In genomic region chr16:70568601-70569217, GRCh38 we compare ENCODE assay signal across 22 cellular contexts. TPM values are rescaled to one million over a fixed set of nuclear protein-coding genes. Genes with fewer than 3 reads are reported as not detected.
DNase-seq lines count a peak whose midpoint lies in the region; ATAC-seq and TF ChIP-seq lines count a peak whose summit lies in the region.
"Had no signal": no experiment of that assay in that cellular context is flagged by ENCODE, and none has a peak within 500 bp of the region (broad histone marks: within the 10 kb centered on the region; RNA-seq: fewer than 3 reads in every experiment).

No MANE protein-coding gene starts in this region.

- no peak for TF ChIP-seq POLR2A in esophagus squamous epithelium (IDR thresholded peaks at IDR 0.05)

- peak overlapping the region; percentile 6 for H3K27ac Mint-ChIP-seq in activated naive CD4-positive, alpha-beta T cell treated with anti-CD3 and anti-CD28 coated beads, Interleukin-2, amount 10 ng/mL, durations not matched to agents 7 days and 5 days
- H3K27ac Mint-ChIP-seq: activated CD8-positive, alpha-beta memory T cell treated with anti-CD3 and anti-CD28 coated beads, Interleukin-2, amount 10 ng/mL, durations not matched to agents 7 days and 5 days; activated naive CD4-positive, alpha-beta T cell treated with anti-CD3 and anti-CD28 coated beads, Interleukin-2, amount 50 U/mL, for 24 hours; nephron progenitor cell had no signal

- peaks cover 71 to 100% (median 79%) of the 10 kb centered on the region in 3 donors for H3K36me3 ChIP-seq in esophagus squamous epithelium
- peaks cover 34% of the 10 kb centered on the region for H3K36me3 ChIP-seq in smooth muscle cell (ENCODE audit: low read depth)
- H3K36me3 ChIP-seq in colonic mucosa = peaks cover 51% of the 10 kb centered on the region

- no peaks in the 10 kb centered on the region for H3K9me3 ChIP-seq in esophagus squamous epithelium
- H3K9me3 ChIP-seq in smooth muscle cell (replicated peaks; ENCODE audit: low read depth) = no peaks in the 10 kb centered on the region
- no peaks in the 10 kb centered on the region for H3K9me3 ChIP-seq in colonic mucosa
- H3K9me3 ChIP-seq: upper lobe of left lung had no signal

- ATAC-seq in GM21717 (IDR thresholded peaks at IDR 0.05; ENCODE audit: unreplicated experiment) = no peak
- ATAC-seq: activated CD8-positive, alpha-beta memory T cell treated with anti-CD3 and anti-CD28 coated beads, Interleukin-2, amount 10 ng/mL, durations not matched to agents 7 days and 5 days had no signal

- no peak overlapping the region for H3K9ac ChIP-seq in smooth muscle cell (ENCODE audit: low read depth)
- H3K9ac ChIP-seq in colonic mucosa (ENCODE audit: low read depth in 2 of 2, low read length in 2 of 2) = no peak overlapping the region

- H3K4me3 ChIP-seq in esophagus squamous epithelium (peak overlapping the region in 2 of 4 donors; percentile 8 to 11), smooth muscle cell (no peak overlapping the region), colonic mucosa (no peak overlapping the region)
- H3K4me3 ChIP-seq: upper lobe of left lung had no signal

- H3K4me2 ChIP-seq in smooth muscle cell = no peak overlapping the region

- H3K27me3 ChIP-seq in esophagus squamous epithelium (no peaks in the 10 kb centered on the region), smooth muscle cell (ENCODE audit: low read depth) (no peaks in the 10 kb centered on the region), colonic mucosa (no peaks in the 10 kb centered on the region)
- H3K27me3 ChIP-seq: upper lobe of left lung had no signal

- H4K20me1 ChIP-seq in smooth muscle cell (ENCODE audit: low read depth) = peaks cover 85% of the 10 kb centered on the region

- H3K27ac ChIP-seq in esophagus squamous epithelium (peak overlapping the region; percentile 1 to 79 (median 69)), smooth muscle cell (ENCODE audit: low read depth) (peak overlapping the region; percentile 47), colonic mucosa (no peak overlapping the region)
- H3K27ac ChIP-seq: C4-2B, upper lobe of left lung had no signal

- DNase-seq in activated naive CD4-positive, alpha-beta T cell treated with anti-CD3 and anti-CD28 coated beads, Interleukin-2, amount 10 ng/mL, durations not matched to agents 7 days and 5 days = no peak
- no peak for DNase-seq in activated naive CD4-positive, alpha-beta T cell treated with Interleukin-2 at 50 U/mL for 16 hours
- DNase-seq in amniotic epithelial cell (ENCODE audit: low read depth) (peak; percentile 40), esophagus squamous epithelium (lab: John Stamatoyannopoulos, UW) (no peak), smooth muscle cell (lab: John Stamatoyannopoulos, UW; ENCODE audit: unreplicated experiment) (no peak), colonic mucosa (no peak), NCI-H2107 (lab: John Stamatoyannopoulos, UW) (no peak)
- DNase-seq: activated CD4-positive, CD25-positive, alpha-beta regulatory T cell treated with anti-CD3 and anti-CD28 coated beads, Interleukin-2, amount 50 U/mL, for 72 hours; activated CD8-positive, alpha-beta memory T cell treated with anti-CD3 and anti-CD28 coated beads, Interleukin-2, amount 10 ng/mL, durations not matched to agents 7 days and 5 days; DMS79; hypothalamus; kidney glomerular epithelial cell; mesendoderm; NCI-H1694; NCI-H226; nephron progenitor cell; stimulated activated CD4-positive, alpha-beta T cell treated with anti-CD3 and anti-CD28 coated beads, Interleukin-15, amount 100 ng/mL, for 24 hours; stimulated activated naive CD4-positive, alpha-beta T cell had no signal

- H3K9me3 Mint-ChIP-seq in activated naive CD4-positive, alpha-beta T cell treated with anti-CD3 and anti-CD28 coated beads, Interleukin-2, amount 10 ng/mL, durations not matched to agents 7 days and 5 days = no peaks in the 10 kb centered on the region
- H3K9me3 Mint-ChIP-seq: activated naive CD4-positive, alpha-beta T cell treated with anti-CD3 and anti-CD28 coated beads, Interleukin-2, amount 50 U/mL, for 24 hours; nephron progenitor cell had no signal

- peaks cover 3% of the 10 kb centered on the region for H3K4me1 Mint-ChIP-seq in activated naive CD4-positive, alpha-beta T cell treated with anti-CD3 and anti-CD28 coated beads, Interleukin-2, amount 10 ng/mL, durations not matched to agents 7 days and 5 days
- H3K4me1 Mint-ChIP-seq: nephron progenitor cell had no signal

- H3K27me3 Mint-ChIP-seq in activated naive CD4-positive, alpha-beta T cell treated with anti-CD3 and anti-CD28 coated beads, Interleukin-2, amount 10 ng/mL, durations not matched to agents 7 days and 5 days = no peaks in the 10 kb centered on the region
- H3K27me3 Mint-ChIP-seq: activated CD8-positive, alpha-beta memory T cell treated with anti-CD3 and anti-CD28 coated beads, Interleukin-2, amount 10 ng/mL, durations not matched to agents 7 days and 5 days; activated naive CD4-positive, alpha-beta T cell treated with anti-CD3 and anti-CD28 coated beads, Interleukin-2, amount 50 U/mL, for 24 hours had no signal

- H3K4me1 ChIP-seq in esophagus squamous epithelium = peaks cover 0 to 79% (median 28%) of the 10 kb centered on the region in 3 donors
- H3K4me1 ChIP-seq in smooth muscle cell (ENCODE audit: low read depth) = peaks cover 5% of the 10 kb centered on the region
- no peaks in the 10 kb centered on the region for H3K4me1 ChIP-seq in colonic mucosa

- H3F3A ChIP-seq in smooth muscle cell (ENCODE audit: low read depth) = peaks cover 22% of the 10 kb centered on the region

- peaks cover 74% of the 10 kb centered on the region for H3K36me3 Mint-ChIP-seq in activated naive CD4-positive, alpha-beta T cell treated with anti-CD3 and anti-CD28 coated beads, Interleukin-2, amount 10 ng/mL, durations not matched to agents 7 days and 5 days

- H2AFZ ChIP-seq in smooth muscle cell (ENCODE audit: low read depth) = no peak overlapping the region

- intact Hi-C loops in esophagus squamous epithelium (cut with DNase I) = no loop called here
- intact Hi-C loops in colonic mucosa (cut with DNase I) = no loop called here

- H3K4me3 Mint-ChIP-seq in activated naive CD4-positive, alpha-beta T cell treated with anti-CD3 and anti-CD28 coated beads, Interleukin-2, amount 10 ng/mL, durations not matched to agents 7 days and 5 days = no peak overlapping the region
- H3K4me3 Mint-ChIP-seq: activated CD8-positive, alpha-beta memory T cell treated with anti-CD3 and anti-CD28 coated beads, Interleukin-2, amount 10 ng/mL, durations not matched to agents 7 days and 5 days; activated naive CD4-positive, alpha-beta T cell treated with anti-CD3 and anti-CD28 coated beads, Interleukin-2, amount 50 U/mL, for 24 hours; nephron progenitor cell had no signal

- WGBS in esophagus squamous epithelium, 2 donors = 34 to 66% methylated on average over 4 to 5 of the region's 5 CpGs
- WGBS in smooth muscle cell (ENCODE audit: low lambda C conversion rate) = 59% methylated on average over 5 of the region's 5 CpGs

- peaks cover 5% of the 10 kb centered on the region for H3K79me2 ChIP-seq in smooth muscle cell (ENCODE audit: low read depth)

- TF ChIP-seq CTCF in esophagus squamous epithelium (IDR thresholded peaks at IDR 0.05) = no peak
- TF ChIP-seq CTCF in smooth muscle cell (IDR thresholded peaks at IDR 0.05; ENCODE audit: borderline replicate concordance, insufficient read depth, poor library complexity, severe bottlenecking) = no peak
- TF ChIP-seq CTCF in colonic mucosa (IDR thresholded peaks at IDR 0.05) = no peak

- CTCF ChIA-PET in activated naive CD4-positive, alpha-beta T cell treated with anti-CD3 and anti-CD28 coated beads, Interleukin-2, amount 10 ng/mL, durations not matched to agents 7 days and 5 days (lab: Charles Lee) = interaction anchor here (1.1 kb wide), 1 partner anchor 60 kb away, joined by 4 read pairs; no protein-coding TSS in a partner anchor

RNA-seq across cellular contexts. Expression of gene SF3B3, which starts 45.1 kb away (rescaled TPM):
- total RNA-seq in esophagus squamous epithelium (100 to 1,000 TPM in 3 of 4 donors, 10 to 100 TPM in 1; 77.9 to 145 (median 134) TPM), smooth muscle cell (98.9 and 126 TPM in 2 replicates), colonic mucosa (100 to 1,000 TPM; 182 to 369 TPM)
- polyA plus RNA-seq in smooth muscle cell = 129 and 137 TPM in 2 replicates

RNA-seq across cellular contexts. Expression of gene COG4, which starts 45.4 kb away (rescaled TPM):
- 10 to 100 TPM; 40.3 to 54.0 (median 47.5) TPM for total RNA-seq in esophagus squamous epithelium
- total RNA-seq in smooth muscle cell = 39.8 and 49.4 TPM in 2 replicates
- 40.0 and 61.9 TPM in 2 replicates for polyA plus RNA-seq in smooth muscle cell
- total RNA-seq in colonic mucosa = 10 to 100 TPM; 54.8 to 84.7 TPM
